ENCODE assay signal across 8 cellular contexts in the genomic region with DNA sequence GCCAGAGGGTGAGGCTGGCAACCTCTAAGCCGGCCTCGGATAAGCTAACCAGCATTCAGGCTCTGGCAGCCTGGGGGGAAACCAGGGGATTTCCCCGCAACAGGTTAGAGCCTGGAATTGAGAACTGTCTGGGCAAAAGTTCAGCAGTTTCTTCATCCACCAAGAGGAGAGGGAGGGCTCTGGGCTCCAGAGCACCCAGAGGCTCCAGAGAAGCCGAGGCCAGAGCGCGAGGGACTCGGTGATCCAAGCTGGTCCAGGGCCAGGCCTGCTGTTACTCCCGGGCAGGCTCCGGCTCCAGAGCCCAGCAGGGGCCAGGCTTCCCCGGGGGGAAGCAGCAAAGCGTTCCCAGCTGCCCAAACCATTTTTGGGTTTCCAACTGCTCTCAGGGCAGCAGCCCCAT. TPM values are rescaled to one million over a fixed set of nuclear protein-coding genes. Genes with fewer than 3 reads are reported as not detected.
DNase-seq lines count a peak whose midpoint lies in the region; ATAC-seq and TF ChIP-seq lines count a peak whose summit lies in the region.
"Had no signal": no experiment of that assay in that cellular context is flagged by ENCODE, and none has a peak within 500 bp of the region (broad histone marks: within the 10 kb centered on the region; RNA-seq: fewer than 3 reads in every experiment).

No MANE protein-coding gene starts in this region.

- H3K4me3 ChIP-seq in lower leg skin (ENCODE audit: low read depth, poor library complexity, severe bottlenecking) = no peak overlapping the region

- no peak for TF ChIP-seq POLR2A in lower leg skin (IDR thresholded peaks at IDR 0.05)

- DNase-seq in A172 (ENCODE audit: low spot score) (peak; percentile 12), lower leg skin (ENCODE audit: low spot score in 2 of 2) (peak; percentile 62 to 91), SKM-1 (lab: John Stamatoyannopoulos, UW; ENCODE audit: unreplicated experiment) (no peak)
- DNase-seq in activated naive CD4-positive, alpha-beta T cell treated with anti-CD3 and anti-CD28 coated beads, Interleukin-2, amount 50 U/mL, for 72 hours (ENCODE audit: low spot score in 2 of 2) = no peak
- DNase-seq in stimulated activated CD4-positive, alpha-beta T cell treated with anti-CD3 and anti-CD28 coated beads, Interleukin-1b, Interleukin-23, amount 100 ng/mL, for 48 hours = no peak
- DNase-seq: Caco-2, hippocampal formation had no signal

- intact Hi-C loops in lower leg skin (cut with DNase I; ENCODE audit: low total_unique reads) = no loop called here

- no peak for ATAC-seq in activated naive CD4-positive, alpha-beta T cell treated with anti-CD3 and anti-CD28 coated beads, Interleukin-2, amount 50 U/mL, for 72 hours
- ATAC-seq in GM21423 (IDR thresholded peaks at IDR 0.05; ENCODE audit: unreplicated experiment) = no peak

- no peaks in the 10 kb centered on the region for H3K9me3 Mint-ChIP-seq in activated naive CD4-positive, alpha-beta T cell treated with anti-CD3 and anti-CD28 coated beads, Interleukin-2, amount 50 U/mL, for 72 hours

- H3K27ac Mint-ChIP-seq in activated naive CD4-positive, alpha-beta T cell treated with anti-CD3 and anti-CD28 coated beads, Interleukin-2, amount 50 U/mL, for 72 hours = peak overlapping the region; percentile 82 to 88

- WGBS in lower leg skin, 2 donors = 16 to 32% methylated on average over 3 to 8 of the region's 11 CpGs

- TF ChIP-seq CTCF in lower leg skin (IDR thresholded peaks at IDR 0.05) = no peak

- peaks cover 0 to 5% of the 10 kb centered on the region in 2 donors for H3K36me3 Mint-ChIP-seq in activated naive CD4-positive, alpha-beta T cell treated with anti-CD3 and anti-CD28 coated beads, Interleukin-2, amount 50 U/mL, for 72 hours

RNA-seq across cellular contexts. Expression of gene SH3BP1, which starts 13.3 kb away (rescaled TPM):
- 0.07 TPM in 1 of 2 replicates, not detected in the other for total RNA-seq in A172 (2014; rRNA removed; shearing (Covaris generic))
- total RNA-seq in activated naive CD4-positive, alpha-beta T cell treated with anti-CD3 and anti-CD28 coated beads, Interleukin-2, amount 50 U/mL, for 72 hours = 10 to 100 TPM; 82.9 to 98.5 TPM
- total RNA-seq in lower leg skin = 10 to 100 TPM; 29.1 to 83.3 (median 60.3) TPM

RNA-seq across cellular contexts. Expression of gene GGA1, which starts 17.5 kb away (rescaled TPM):
- total RNA-seq in A172 (2014; rRNA removed; shearing (Covaris generic)) = 18.6 and 24.0 TPM in 2 replicates
- total RNA-seq in activated naive CD4-positive, alpha-beta T cell treated with anti-CD3 and anti-CD28 coated beads, Interleukin-2, amount 50 U/mL, for 72 hours = 10 to 100 TPM; 68.8 to 83.9 TPM
- total RNA-seq in lower leg skin = 10 to 100 TPM; 50.3 to 66.0 (median 53.6) TPM

RNA-seq across cellular contexts. Expression of gene PDXP, which starts 32.4 kb away (rescaled TPM):
- 10.8 and 11.7 TPM in 2 replicates for total RNA-seq in A172 (2014; rRNA removed; shearing (Covaris generic))
- total RNA-seq in activated naive CD4-positive, alpha-beta T cell treated with anti-CD3 and anti-CD28 coated beads, Interleukin-2, amount 50 U/mL, for 72 hours = 10 to 100 TPM; 34.5 to 38.2 TPM
- total RNA-seq in lower leg skin = 1 to 10 TPM; 1.8 to 4.6 (median 3.2) TPM

RNA-seq across cellular contexts. Expression of gene LGALS2, which starts 46.3 kb away (rescaled TPM):
- not detected in 2 replicates for total RNA-seq in A172 (2014; rRNA removed; shearing (Covaris generic))
- not detected for total RNA-seq in activated naive CD4-positive, alpha-beta T cell treated with anti-CD3 and anti-CD28 coated beads, Interleukin-2, amount 50 U/mL, for 72 hours
- 1 to 10 TPM in 1 of 4 donors, not detected in 3; 1.4 TPM for total RNA-seq in lower leg skin

RNA-seq across cellular contexts. Expression of gene LGALS1, which starts 49.3 kb away (rescaled TPM):
- 3,374 and 3,537 TPM in 2 replicates for total RNA-seq in A172 (2014; rRNA removed; shearing (Covaris generic))
- total RNA-seq in activated naive CD4-positive, alpha-beta T cell treated with anti-CD3 and anti-CD28 coated beads, Interleukin-2, amount 50 U/mL, for 72 hours = 100 to 1,000 TPM; 362 to 981 TPM
- 100 to 1,000 TPM; 110 to 347 (median 232) TPM for total RNA-seq in lower leg skin

Comparison
In these comparisons a context has a peak if more than half of its experiments do, and no peak if none do; other contexts are left out.
1. DNase-seq: peak in A172 (single experiment) and lower leg skin (2 of 2); none in activated naive CD4-positive, alpha-beta T cell treated with anti-CD3 and anti-CD28 coated beads, Interleukin-2, amount 50 U/mL, for 72 hours (0 of 2), SKM-1 (single experiment) and stimulated activated CD4-positive, alpha-beta T cell treated with anti-CD3 and anti-CD28 coated beads, Interleukin-1b, Interleukin-23, amount 100 ng/mL, for 48 hours (single experiment).
2. RNA of gene SH3BP1, which starts 13.3 kb away (total RNA-seq): 82.9 to 98.5 TPM in activated naive CD4-positive, alpha-beta T cell treated with anti-CD3 and anti-CD28 coated beads, Interleukin-2, amount 50 U/mL, for 72 hours and 29.1 to 83.3 TPM in lower leg skin; 0.07 TPM in A172; every median in the first group is over 10 times any median in the second.